ENCODE assay signal across 8 cellular contexts in the genomic region with DNA sequence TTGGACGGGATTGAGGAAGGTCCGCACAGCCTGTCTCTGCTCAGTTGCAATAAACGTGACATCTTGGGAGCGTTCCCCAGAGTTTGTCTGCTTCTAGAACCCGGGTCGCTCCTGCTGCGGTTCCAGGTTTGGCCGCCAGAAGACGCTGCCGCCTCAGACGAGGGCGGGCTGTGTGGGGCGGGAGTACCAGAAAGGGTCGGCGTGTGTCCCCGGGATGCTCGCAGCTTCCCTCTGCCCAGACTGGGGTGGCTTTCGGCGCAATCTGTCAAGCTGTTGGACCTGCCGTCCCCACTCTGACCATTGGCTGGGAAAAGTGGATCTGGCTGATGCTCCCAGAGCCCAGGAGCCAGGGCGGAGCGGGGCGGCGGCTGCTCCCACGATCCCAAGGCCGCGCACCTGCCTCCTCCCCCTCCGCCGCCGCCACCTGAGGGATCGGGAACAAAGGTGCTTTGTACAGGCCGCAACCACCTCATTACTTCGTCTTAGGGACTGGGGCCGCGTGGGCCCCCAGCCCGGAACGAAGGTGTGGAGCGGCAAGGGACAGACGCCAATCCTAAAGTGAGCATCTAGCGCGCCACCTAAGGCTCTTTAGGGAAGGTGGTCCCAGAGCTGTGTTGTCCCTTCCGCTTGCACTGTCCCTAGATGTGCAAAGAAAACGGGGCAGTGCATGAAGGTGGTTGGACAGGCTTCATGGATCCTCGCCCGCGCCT. TPM values are rescaled to one million over a fixed set of nuclear protein-coding genes. Genes with fewer than 3 reads are reported as not detected.
DNase-seq lines count a peak whose midpoint lies in the region; ATAC-seq and TF ChIP-seq lines count a peak whose summit lies in the region.

No MANE protein-coding gene starts in this region.

- H2AFZ ChIP-seq in Loucy (ENCODE audit: low read length) = peak overlapping the region; percentile 74; the same call in 1 of the 2 replicates

- peaks cover 40% of the 10 kb centered on the region for H3K4me1 ChIP-seq in Loucy (ENCODE audit: insufficient read depth, low read length, poor library complexity, severe bottlenecking)
- H3K4me1 ChIP-seq in colonic mucosa = peaks cover 19% of the 10 kb centered on the region
- H3K4me1 ChIP-seq in lung (ENCODE audit: control insufficient read depth in 2 of 2, insufficient read depth in 2 of 2, low read length in 2 of 2) = peaks cover 0 to 7% of the 10 kb centered on the region in 2 donors

- WGBS in lung, 2 donors = 13 to 22% methylated on average over 46 of the region's 46 CpGs

- H3K4me3 ChIP-seq in Loucy (ENCODE audit: low read length, poor library complexity, severe bottlenecking) (peak overlapping the region; percentile 85), colonic mucosa (peak overlapping the region; percentile 90), lung (no peak overlapping the region)

- H3K9me3 ChIP-seq in Loucy (ENCODE audit: insufficient read depth, low read depth, low read length) (no peaks in the 10 kb centered on the region), colonic mucosa (no peaks in the 10 kb centered on the region), lung (ENCODE audit: control insufficient read depth in 2 of 2, insufficient read depth in 1 of 2, low read length in 1 of 2) (peaks cover 0 to under 1% of the 10 kb centered on the region in 2 donors)

- no peaks in the 10 kb centered on the region for H3K27me3 Mint-ChIP-seq in activated B cell treated with CpG ODN at 0.5 μM for 24 hours

- TF ChIP-seq CTCF in Loucy (conservative IDR thresholded peaks at IDR 0.05; ENCODE audit: low read length) (peak; percentile 77), activated B cell treated with CpG ODN at 0.5 μM for 24 hours (IDR thresholded peaks at IDR 0.05) (peak; percentile 39), colonic mucosa (IDR thresholded peaks at IDR 0.05) (peak; percentile 91), lung (IDR thresholded peaks at IDR 0.05; ENCODE audit: control extremely low read depth, extremely low read depth) (peak; percentile 43)

- no peaks in the 10 kb centered on the region for H3K9me2 ChIP-seq in Loucy (replicated peaks; ENCODE audit: low read depth, low read length)

- H3K27me3 ChIP-seq in Loucy (ENCODE audit: insufficient read depth, low read length, poor library complexity, severe bottlenecking) (no peaks in the 10 kb centered on the region), colonic mucosa (no peaks in the 10 kb centered on the region), lung (ENCODE audit: control insufficient read depth, insufficient read depth) (no peaks in the 10 kb centered on the region)

- H3K36me3 ChIP-seq in Loucy (ENCODE audit: insufficient read depth, low read length) (no peaks in the 10 kb centered on the region), colonic mucosa (no peaks in the 10 kb centered on the region), lung (ENCODE audit: control insufficient read depth in 2 of 2, insufficient read depth in 2 of 2, low read length in 2 of 2) (peaks cover 0 to 23% of the 10 kb centered on the region in 2 donors)

- no peaks in the 10 kb centered on the region for H3K9me3 Mint-ChIP-seq in activated B cell treated with CpG ODN at 0.5 μM for 24 hours

- peak; percentile 35 for ATAC-seq in activated B cell treated with CpG ODN at 0.5 μM for 24 hours (ENCODE audit: low read depth)
- ATAC-seq in lung (ENCODE audit: insufficient read depth, low FRiP score) = no peak
- ATAC-seq in GM19467 (IDR thresholded peaks at IDR 0.05; ENCODE audit: unreplicated experiment) = no peak

- H3F3A ChIP-seq in Loucy (ENCODE audit: low read depth) = no peaks in the 10 kb centered on the region

- peaks cover 13% of the 10 kb centered on the region for H3K36me3 Mint-ChIP-seq in activated B cell treated with CpG ODN at 0.5 μM for 24 hours (ENCODE audit: low read depth)

- DNase-seq in ELR (ENCODE audit: low read depth) = peak; percentile 65
- peak; percentile 74 for DNase-seq in activated B cell treated with CpG ODN at 0.5 μM for 24 hours
- DNase-seq in colonic mucosa = peak; percentile 89
- DNase-seq in lung (ENCODE audit: low spot score) = no peak
- peak; percentile 93 for DNase-seq in stimulated activated CD8-positive, alpha-beta memory T cell treated with anti-CD3 and anti-CD28 coated beads, Interleukin-4, amount 100 ng/mL, for 48 hours
- DNase-seq in A172 (ENCODE audit: low spot score) = no peak

- H4K20me1 ChIP-seq in Loucy (ENCODE audit: insufficient read depth, low read length, poor library complexity, severe bottlenecking) = peaks cover 12% of the 10 kb centered on the region

- peaks cover 29% of the 10 kb centered on the region for H3K79me2 ChIP-seq in Loucy (ENCODE audit: insufficient read depth, low read length)

- H3K27ac ChIP-seq in colonic mucosa = peak overlapping the region; percentile 88
- H3K27ac ChIP-seq in lung (ENCODE audit: low read depth in 1 of 2, low read length in 1 of 2) = no peak overlapping the region

- peaks cover 50% of the 10 kb centered on the region for H3K4me1 Mint-ChIP-seq in activated B cell treated with CpG ODN at 0.5 μM for 24 hours

- peak overlapping the region; percentile 92 for H3K4me2 ChIP-seq in Loucy (ENCODE audit: low read depth, low read length, poor library complexity, severe bottlenecking)

- POLR2A ChIA-PET in activated B cell treated with CpG ODN at 0.5 μM for 24 hours (lab: Charles Lee) = interaction anchor here (1.0 to 4.4 kb wide), 10 partner anchors 10 to 126 kb away, joined by 3 to 54 read pairs (median 4); a partner anchor contains a TSS

- H3K9ac ChIP-seq in Loucy (ENCODE audit: low read depth, low read length, poor library complexity, severe bottlenecking) (peak overlapping the region; percentile 33), colonic mucosa (ENCODE audit: low read depth in 2 of 2, low read length in 2 of 2) (peak overlapping the region; percentile 44 to 83)

- CTCF ChIA-PET in activated B cell treated with CpG ODN at 0.5 μM for 24 hours (lab: Charles Lee) = interaction anchor here (1.1 to 9.2 kb wide), 6 partner anchors 8 to 104 kb away, joined by 3 to 101 read pairs (median 24); a partner anchor contains a TSS

- intact Hi-C loops in activated B cell treated with CpG ODN at 0.5 μM for 24 hours (cut with micrococcal nuclease) (loop anchor here (1.0 to 5.0 kb wide), 6 partner anchors 8 to 736 kb away; a partner anchor contains a TSS), colonic mucosa (cut with DNase I) (loop anchor here (1.0 to 5.0 kb wide), 2 partner anchors 21 to 156 kb away; no protein-coding TSS in a partner anchor)

- H3K27ac Mint-ChIP-seq in activated B cell treated with CpG ODN at 0.5 μM for 24 hours = peak overlapping the region; percentile 67

- H3K4me3 Mint-ChIP-seq in activated B cell treated with CpG ODN at 0.5 μM for 24 hours = peak overlapping the region; percentile 83

RNA-seq across cellular contexts. Expression of a gene that starts 0.7 kb away (rescaled TPM):
- 7.8 and 9.5 TPM in 2 replicates for total RNA-seq in activated B cell treated with CpG ODN at 0.5 μM for 24 hours
- 10 to 100 TPM; 26.1 to 27.2 TPM for total RNA-seq in colonic mucosa
- total RNA-seq in lung = 10 to 100 TPM in 1 of 2 donors, 1 to 10 TPM in 1; 8.3 to 13.4 TPM
- 10 to 100 TPM in 1 of 2 donors, 1 to 10 TPM in 1; 9.2 to 11.2 TPM for polyA plus RNA-seq in lung
- 20.3 and 21.7 TPM in 2 replicates for total RNA-seq in A172 (2014; rRNA removed; shearing (Covaris generic))

RNA-seq across cellular contexts. Expression of a gene that starts 11.7 kb away (rescaled TPM):
- total RNA-seq in activated B cell treated with CpG ODN at 0.5 μM for 24 hours (11.3 and 13.7 TPM in 2 replicates), colonic mucosa (100 to 1,000 TPM; 101 to 228 TPM), lung (100 to 1,000 TPM in 1 of 2 donors, 10 to 100 TPM in 1; 49.5 to 209 TPM)
- 100 to 1,000 TPM; 111 to 233 TPM for polyA plus RNA-seq in lung
- total RNA-seq in A172 (2014; rRNA removed; shearing (Covaris generic)) = 144 and 154 TPM in 2 replicates

RNA-seq across cellular contexts. Expression of a gene that starts 15.8 kb away (rescaled TPM):
- total RNA-seq in activated B cell treated with CpG ODN at 0.5 μM for 24 hours = 1.2 and 1.7 TPM in 2 replicates
- total RNA-seq in colonic mucosa = 10 to 100 TPM; 12.7 to 21.4 TPM
- 1 to 10 TPM; 1.1 to 1.9 TPM for total RNA-seq in lung
- polyA plus RNA-seq in lung = 1 to 10 TPM; 1.5 to 1.8 TPM
- 1.5 and 2.5 TPM in 2 replicates for total RNA-seq in A172 (2014; rRNA removed; shearing (Covaris generic))

RNA-seq across cellular contexts. Expression of a gene that starts 29.2 kb away (rescaled TPM):
- total RNA-seq in activated B cell treated with CpG ODN at 0.5 μM for 24 hours (not detected in 2 replicates), colonic mucosa (not detected), lung (under 1 TPM in 1 of 2 donors, not detected in 1; 0.20 TPM)
- polyA plus RNA-seq in lung = under 1 TPM in 1 of 2 donors, not detected in 1; 0.08 TPM
- not detected in 2 replicates for total RNA-seq in A172 (2014; rRNA removed; shearing (Covaris generic))

RNA-seq across cellular contexts. Expression of a gene that starts 29.3 kb away (rescaled TPM):
- total RNA-seq in activated B cell treated with CpG ODN at 0.5 μM for 24 hours = 1.0 TPM in 1 of 2 replicates, not detected in the other
- total RNA-seq in colonic mucosa = 1 to 10 TPM; 1.7 to 1.9 TPM
- total RNA-seq in lung = 1 to 10 TPM in 1 of 2 donors, under 1 TPM in 1; 0.31 to 1.7 TPM
- polyA plus RNA-seq in lung = 1 to 10 TPM in 1 of 2 donors, under 1 TPM in 1; 0.77 to 1.7 TPM
- total RNA-seq in A172 (2014; rRNA removed; shearing (Covaris generic)) = 0.90 TPM in 1 of 2 replicates, not detected in the other

Comparison
In these comparisons a context has a peak if more than half of its experiments do, and no peak if none do; other contexts are left out.
1. DNase-seq: peak in ELR (single experiment), activated B cell treated with CpG ODN at 0.5 μM for 24 hours (single experiment), colonic mucosa (single experiment) and stimulated activated CD8-positive, alpha-beta memory T cell treated with anti-CD3 and anti-CD28 coated beads, Interleukin-4, amount 100 ng/mL, for 48 hours (single experiment); none in lung (single experiment) and A172 (single experiment).
2. CTCF ChIP-seq: peak in every context shown above with its lines; median percentile 91 in colonic mucosa; 77 in Loucy; 43 in lung; 39 in activated B cell treated with CpG ODN at 0.5 μM for 24 hours.